In the genomic region with DNA sequence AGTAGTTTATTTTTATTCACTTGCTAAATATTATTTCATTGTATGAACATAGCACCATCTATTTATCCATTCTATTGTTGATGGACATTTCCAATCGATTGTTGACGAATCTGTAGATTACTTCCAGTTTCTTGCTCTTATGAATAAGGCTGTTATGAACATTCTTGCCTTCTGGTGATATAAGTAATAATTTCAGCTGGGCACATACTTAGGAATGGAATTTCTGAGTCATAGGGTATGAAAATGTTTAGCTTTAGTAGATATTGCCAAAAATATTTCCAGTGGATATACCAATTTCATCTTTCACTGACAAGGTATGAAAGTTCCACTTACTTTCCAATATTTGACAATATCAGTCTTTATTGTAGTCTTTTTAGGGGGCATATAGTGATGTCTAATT, we compare ENCODE assay signal across 22 cellular contexts.
DNase-seq lines count a peak whose midpoint lies in the region; ATAC-seq, FAIRE-seq and TF ChIP-seq lines count a peak whose summit lies in the region.
"Had no signal": no experiment of that assay in that cellular context is flagged by ENCODE, and none has a peak within 500 bp of the region (broad histone marks: within the 10 kb centered on the region; RNA-seq: fewer than 3 reads in every experiment).

No MANE protein-coding gene starts in this region.

- FAIRE-seq in endothelial cell of umbilical vein (lab: Jason Lieb, UNC), result no peak
- FAIRE-seq: G401.6, GM12892, GM18507, K562 had no signal

- intact Hi-C loops in MCF 10A (cut with micrococcal nuclease), result no loop called here
- intact Hi-C loops in breast epithelium (cut with DNase I; ENCODE audit: low total_unique reads), result no loop called here
- intact Hi-C loops in endothelial cell of umbilical vein (cut with micrococcal nuclease), result no loop called here
- intact Hi-C loops in ascending aorta (cut with DNase I), result no loop called here
- intact Hi-C loops in left lung (cut with DNase I), result no loop called here

- no TSS peak for BruUV-seq in MCF 10A (replicated peaks; lab: Mats Ljungman, UMichigan)
- no TSS peak for BruUV-seq in endothelial cell of umbilical vein (replicated peaks; lab: Mats Ljungman, UMichigan)

- TF ChIP-seq CTCF in MCF 10A (IDR thresholded peaks at IDR 0.05; ENCODE audit: unreplicated experiment), result no peak
- TF ChIP-seq CTCF in breast epithelium (IDR thresholded peaks at IDR 0.05), result no peak
- no peak for TF ChIP-seq CTCF in endothelial cell of umbilical vein (IDR thresholded peaks at IDR 0.05; ENCODE audit: extremely low read depth in 1 of 2, insufficient read depth in 1 of 2, low read depth in 1 of 2, low read length in 2 of 2)
- TF ChIP-seq CTCF in foreskin keratinocyte (conservative IDR thresholded peaks at IDR 0.05), result no peak
- TF ChIP-seq CTCF in ascending aorta (IDR thresholded peaks at IDR 0.05), result no peak
- no peak for TF ChIP-seq CTCF in left lung (IDR thresholded peaks at IDR 0.05)

- dilution Hi-C loops in endothelial cell of umbilical vein (cut with MboI; ENCODE audit: extremely low pct_ligation_motif_present, low sequenced_read_pairs), result no loop called here

- H3K9ac ChIP-seq in endothelial cell of umbilical vein (replicated peaks; ENCODE audit: extremely low read depth, insufficient read depth, low read length) (no peak overlapping the region), skeletal muscle satellite cell (ENCODE audit: low read depth, low read length) (no peak overlapping the region)
- H3K9ac ChIP-seq: GM23248 had no signal

- DNase-seq in MCF 10A (ENCODE audit: unreplicated experiment) (no peak), breast epithelium (ENCODE audit: low spot score in 2 of 2) (no peak), endothelial cell of umbilical vein (ENCODE audit: low read depth, low spot score) (no peak), foreskin keratinocyte (peak in 1 of 2 donors; percentile 71), ascending aorta (ENCODE audit: low spot score in 2 of 2) (no peak), left lung (no peak), NCI-H82 (lab: John Stamatoyannopoulos, UW) (no peak)
- DNase-seq: 8988T; C1 segment of cervical spinal cord; CD8-positive, alpha-beta T cell; GM23248; H9; MM.1S; NCI-H1048; NCI-H1417 treated with DMSO at 0.1 percent for 48 hours; NCI-H187; NCI-H2107 had no signal

- H3K4me3 ChIP-seq in breast epithelium (no peak overlapping the region), endothelial cell of umbilical vein (replicated peaks in 1 of 3; ENCODE audit: insufficient read depth in 1 of 3, low read depth in 1 of 3, low read length in 3 of 3) (no peak overlapping the region), skeletal muscle satellite cell (ENCODE audit: low read length) (peak overlapping the region; percentile 11), ascending aorta (no peak overlapping the region), left lung (no peak overlapping the region)
- H3K4me3 ChIP-seq: GM23248, K562 had no signal

- ATAC-seq in foreskin keratinocyte (peak; percentile 70), left lung (no peak)
- ATAC-seq: CD8-positive, alpha-beta T cell; K562 had no signal

- no peaks in the 10 kb centered on the region for H3K36me3 Mint-ChIP-seq in MCF 10A (ENCODE audit: insufficient read depth, unreplicated experiment)
- H3K36me3 Mint-ChIP-seq: CD8-positive, alpha-beta T cell had no signal

- no peaks in the 10 kb centered on the region for H3K79me2 ChIP-seq in endothelial cell of umbilical vein (ENCODE audit: control insufficient read depth, insufficient read depth, low read length)

- H3K27ac ChIP-seq in breast epithelium, result no peak overlapping the region
- H3K27ac ChIP-seq in endothelial cell of umbilical vein (ENCODE audit: insufficient read depth, low read depth, low read length), result no peak overlapping the region
- no peak overlapping the region for H3K27ac ChIP-seq in foreskin keratinocyte
- H3K27ac ChIP-seq in ascending aorta, result no peak overlapping the region
- no peak overlapping the region for H3K27ac ChIP-seq in left lung
- H3K27ac ChIP-seq: GM23248 had no signal

- no peaks in the 10 kb centered on the region for H3K9me3 Mint-ChIP-seq in MCF 10A (ENCODE audit: unreplicated experiment)
- H3K9me3 Mint-ChIP-seq: CD8-positive, alpha-beta T cell had no signal

- H3K4me1 Mint-ChIP-seq in MCF 10A (ENCODE audit: insufficient read depth, unreplicated experiment), result peaks cover 18% of the 10 kb centered on the region

- CTCF ChIA-PET in MCF 10A (lab: Yijun Ruan, JAX) (no interaction called here), endothelial cell of umbilical vein (lab: Charles Lee) (interaction anchor here (1.2 kb wide), 1 partner anchor 14 kb away, joined by 4 read pairs; no protein-coding TSS in a partner anchor)

- H3K9me1 ChIP-seq in endothelial cell of umbilical vein (replicated peaks; ENCODE audit: control insufficient read depth, extremely low read depth, insufficient read depth, low read length), result no peaks in the 10 kb centered on the region

- H3K9me3 ChIP-seq in breast epithelium (no peaks in the 10 kb centered on the region), endothelial cell of umbilical vein (replicated peaks; ENCODE audit: control insufficient read depth, insufficient read depth, low read length) (no peaks in the 10 kb centered on the region), skeletal muscle satellite cell (replicated peaks; ENCODE audit: low read length) (no peaks in the 10 kb centered on the region), ascending aorta (no peaks in the 10 kb centered on the region), left lung (peaks cover 0 to 5% of the 10 kb centered on the region in 2 donors)

- H3K27me3 ChIP-seq in breast epithelium (no peaks in the 10 kb centered on the region), endothelial cell of umbilical vein (ENCODE audit: control insufficient read depth in 2 of 2, insufficient read depth in 2 of 2, low read length in 2 of 2) (no peaks in the 10 kb centered on the region), foreskin keratinocyte (no peaks in the 10 kb centered on the region), skeletal muscle satellite cell (ENCODE audit: control insufficient read depth, insufficient read depth, low read length) (no peaks in the 10 kb centered on the region), ascending aorta (no peaks in the 10 kb centered on the region), left lung (no peaks in the 10 kb centered on the region)

- H3K27ac Mint-ChIP-seq in MCF 10A (ENCODE audit: low read depth, unreplicated experiment), result peak overlapping the region; percentile 59
- H3K27ac Mint-ChIP-seq: CD8-positive, alpha-beta T cell; H9 had no signal

- POLR2A ChIA-PET in MCF 10A (lab: Yijun Ruan, JAX) (interaction anchor here (1.0 to 1.2 kb wide), 2 partner anchors 9 to 10 kb away, joined by 3 to 5 read pairs; no protein-coding TSS in a partner anchor), endothelial cell of umbilical vein (lab: Charles Lee) (no interaction called here)

- no peak overlapping the region for H3K4me3 Mint-ChIP-seq in MCF 10A (ENCODE audit: unreplicated experiment)
- H3K4me3 Mint-ChIP-seq: CD8-positive, alpha-beta T cell; H9 had no signal

- TF ChIP-seq POLR2A in breast epithelium (IDR thresholded peaks at IDR 0.05) (no peak), endothelial cell of umbilical vein (IDR thresholded peaks at IDR 0.05; ENCODE audit: low read depth, low read length) (no peak)

- H3K4me2 ChIP-seq in endothelial cell of umbilical vein (ENCODE audit: insufficient read depth, low read length) (no peak overlapping the region), skeletal muscle satellite cell (ENCODE audit: low read length) (peak overlapping the region; percentile 35)

- H4K20me1 ChIP-seq in endothelial cell of umbilical vein (replicated peaks; ENCODE audit: control insufficient read depth, extremely low read depth, insufficient read depth, low read length), result no peaks in the 10 kb centered on the region

- H3K4me1 ChIP-seq in breast epithelium (no peaks in the 10 kb centered on the region), endothelial cell of umbilical vein (ENCODE audit: control insufficient read depth, extremely low read depth, insufficient read depth, low read length) (no peaks in the 10 kb centered on the region), foreskin keratinocyte (peaks cover 9% of the 10 kb centered on the region), skeletal muscle satellite cell (ENCODE audit: control insufficient read depth, insufficient read depth, low read length) (peaks cover 21% of the 10 kb centered on the region), ascending aorta (no peaks in the 10 kb centered on the region), left lung (no peaks in the 10 kb centered on the region)

- H2AFZ ChIP-seq in endothelial cell of umbilical vein (ENCODE audit: low read depth, low read length), result no peak overlapping the region
- H2AFZ ChIP-seq: GM23248 had no signal

- H3K27me3 Mint-ChIP-seq in MCF 10A (ENCODE audit: insufficient read depth, unreplicated experiment), result no peaks in the 10 kb centered on the region

- H3K36me3 ChIP-seq in breast epithelium (no peaks in the 10 kb centered on the region), endothelial cell of umbilical vein (ENCODE audit: control insufficient read depth in 2 of 2, extremely low read depth in 1 of 2, insufficient read depth in 2 of 2, low read length in 2 of 2) (no peaks in the 10 kb centered on the region), skeletal muscle satellite cell (ENCODE audit: insufficient read depth, low read length) (no peaks in the 10 kb centered on the region), ascending aorta (no peaks in the 10 kb centered on the region), left lung (no peaks in the 10 kb centered on the region)

TF ChIP-seq in endothelial cell of umbilical vein, 7 proteins besides CTCF, POLR2A, EP300 and RAD21:
- TF ChIP-seq GATA2 (IDR thresholded peaks at IDR 0.05; ENCODE audit: insufficient read depth, insufficient read length, low read depth, low read length) (no peak), FOS (IDR thresholded peaks at IDR 0.05; ENCODE audit: borderline replicate concordance, insufficient read depth, low read length) (peak; percentile 20), POLR2AphosphoS5 (IDR thresholded peaks at IDR 0.05; ENCODE audit: insufficient read depth, low read depth, low read length) (no peak), JUN (IDR thresholded peaks at IDR 0.05; ENCODE audit: borderline replicate concordance, insufficient read depth, insufficient read length, low read depth) (no peak)
